8 cellular contexts compared by ENCODE assay signal in the genomic region with DNA sequence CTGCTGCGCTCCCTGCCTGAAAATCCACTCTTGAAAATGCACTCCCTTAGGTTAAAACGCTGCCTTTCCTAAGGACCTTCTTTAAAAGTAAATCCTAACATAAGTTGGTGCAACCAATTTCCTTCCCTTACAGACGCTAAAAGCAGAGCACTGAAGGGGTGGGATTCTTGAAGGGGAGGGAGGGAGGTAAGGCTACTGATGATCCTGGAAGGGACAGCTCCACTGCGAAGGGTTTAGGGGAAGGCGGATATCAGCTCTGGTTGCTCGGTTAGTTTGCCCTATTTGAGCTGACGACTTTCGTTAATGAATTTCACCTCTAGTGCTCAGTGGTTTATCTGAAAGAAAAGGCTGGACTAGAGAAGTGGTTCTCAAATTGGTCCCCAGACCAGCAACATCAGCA. TPM values are rescaled to one million over a fixed set of nuclear protein-coding genes. Genes with fewer than 3 reads are reported as not detected.
A peak's percentile ranks its signal among the peaks of the same experiment; 100 is the strongest.
DNase-seq lines count a peak whose midpoint lies in the region; ATAC-seq and TF ChIP-seq lines count a peak whose summit lies in the region.

No MANE protein-coding gene starts in this region.

- no peak for DNase-seq in GM12864 (ENCODE audit: low read depth)
- no peak for DNase-seq in retinal pigment epithelial cell (ENCODE audit: low read depth)
- DNase-seq in pons (ENCODE audit: low spot score) = no peak
- DNase-seq in AG08396 (ENCODE audit: low spot score) = no peak
- DNase-seq in cortex of kidney (lab: John Stamatoyannopoulos, UW) = no peak

- H3K27ac ChIP-seq in VCaP = peak overlapping the region; percentile 84
- H3K27ac ChIP-seq in gastroesophageal sphincter = peak overlapping the region; percentile 4 to 82 (median 77)

- H3K36me3 ChIP-seq in gastroesophageal sphincter = no peaks in the 10 kb centered on the region

- ATAC-seq in gastroesophageal sphincter = no peak
- no peak for ATAC-seq in HG02610 (IDR thresholded peaks at IDR 0.05; ENCODE audit: unreplicated experiment)

- H3K4me1 ChIP-seq in gastroesophageal sphincter = peaks cover 0 to 4% (median 0%) of the 10 kb centered on the region in 3 donors

- no peak for TF ChIP-seq POLR2A in gastroesophageal sphincter (IDR thresholded peaks at IDR 0.05)

- no peaks in the 10 kb centered on the region for H3K9me3 ChIP-seq in gastroesophageal sphincter

- TF ChIP-seq CTCF in GM12864 (IDR thresholded peaks at IDR 0.05; ENCODE audit: low read depth, low read length, missing control alignments) (no peak), VCaP (conservative IDR thresholded peaks at IDR 0.05) (no peak), gastroesophageal sphincter (IDR thresholded peaks at IDR 0.05) (no peak), retinal pigment epithelial cell (conservative IDR thresholded peaks at IDR 0.05; ENCODE audit: low read depth, low read length) (no peak)

- 41 to 60% methylated on average over 4 to 5 of the region's 8 CpGs for WGBS in gastroesophageal sphincter (ENCODE audit: low coverage in 1 of 2), 2 donors

- peak overlapping the region; percentile 66 for H3K4me3 ChIP-seq in GM12864 (ENCODE audit: low read depth, low read length)
- H3K4me3 ChIP-seq in gastroesophageal sphincter = peak overlapping the region; percentile 68 to 85
- H3K4me3 ChIP-seq in retinal pigment epithelial cell (ENCODE audit: low read length) = peak overlapping the region; percentile 75

- TF ChIP-seq EP300 in gastroesophageal sphincter (IDR thresholded peaks at IDR 0.05) = no peak

- H3K27me3 ChIP-seq in gastroesophageal sphincter = peaks cover 25% of the 10 kb centered on the region

RNA-seq across cellular contexts. Expression of gene SIGLEC15, which starts 49.7 kb away (rescaled TPM):
- total RNA-seq in gastroesophageal sphincter = under 1 TPM in 1 of 4 donors, not detected in 3; 0.52 TPM

RNA-seq across cellular contexts. Expression of gene SLC14A1, which starts 51.7 kb away (rescaled TPM):
- total RNA-seq in gastroesophageal sphincter = 1 to 10 TPM in 2 of 4 donors, under 1 TPM in 2; 0.40 to 6.6 (median 1.5) TPM
